In the genomic region with DNA sequence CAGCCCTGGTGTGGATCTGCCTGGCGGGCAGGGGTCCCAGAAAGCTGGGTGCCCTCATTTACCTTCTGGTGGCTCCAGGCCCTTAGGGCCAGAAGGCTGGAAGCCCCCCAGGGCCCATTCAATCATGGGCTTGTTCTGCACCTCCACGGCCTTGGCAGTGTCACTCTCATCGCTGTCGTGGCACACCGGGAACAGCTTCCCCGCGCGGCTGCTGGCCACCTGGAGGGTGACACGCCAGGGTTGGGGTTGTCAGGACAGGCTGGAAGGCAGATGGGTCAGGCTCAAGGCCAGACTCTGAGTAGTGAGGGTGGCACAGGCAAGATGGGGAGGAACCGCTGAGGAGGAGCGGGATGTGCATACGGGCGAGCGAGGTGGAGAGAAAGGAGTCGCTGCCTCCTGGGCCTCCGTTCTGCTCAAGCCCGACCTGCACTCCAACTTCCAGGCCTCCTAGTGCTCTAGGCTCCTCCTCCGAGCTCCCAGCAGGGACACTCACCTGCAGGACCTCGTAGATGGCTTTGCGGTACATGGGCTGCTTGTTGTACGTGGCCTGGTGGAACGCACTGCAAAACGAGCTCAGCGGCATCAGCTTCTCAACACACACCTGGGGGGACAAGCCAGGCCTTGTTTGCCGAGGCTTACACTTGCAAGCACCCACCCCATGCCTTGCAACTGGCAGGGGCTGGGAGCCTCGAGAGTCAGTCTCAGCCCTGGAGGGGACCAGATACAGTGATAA, we compare ENCODE assay signal across 23 cellular contexts.
"Had no signal": no experiment of that assay in that cellular context is flagged by ENCODE, and none has a peak within 500 bp of the region (broad histone marks: within the 10 kb centered on the region; RNA-seq: fewer than 3 reads in every experiment).

No MANE protein-coding gene starts in this region.

- H3K27me3 Mint-ChIP-seq: activated CD8-positive, alpha-beta memory T cell treated with anti-CD3 and anti-CD28 coated beads, Interleukin-2, amount 10 ng/mL, durations not matched to agents 7 days and 5 days; activated naive CD4-positive, alpha-beta T cell treated with anti-CD3 and anti-CD28 coated beads, Interleukin-2, amount 10 ng/mL, durations not matched to agents 7 days and 5 days had no signal

- H3K4me3 ChIP-seq: breast epithelium, K562 had no signal

- H3K9me3 Mint-ChIP-seq: activated naive CD4-positive, alpha-beta T cell treated with anti-CD3 and anti-CD28 coated beads, Interleukin-2, amount 10 ng/mL, durations not matched to agents 7 days and 5 days; activated T-cell treated with anti-CD3 and anti-CD28 coated beads, Interleukin-2, amount 50 U/mL, for 4 hours; activated T-helper 2 cell treated with anti-CD3 and anti-CD28 coated beads, Interferon-gamma antibody, Interleukin-2, Interleukin-4, amounts not matched to agents 10 μg/mL and 5 μg/mL and 100 μg/mL, durations not matched to agents 14 hours and 24 hours and 36 hours; T-helper 1 cell treated with Interleukin-12 subunit alpha and Interleukin-12 subunit beta and Interleukin-4 antibody, amounts not matched to agents 30 μg/mL and 1 μg/mL, for 36 hours had no signal

- H3K4me3 Mint-ChIP-seq: activated CD8-positive, alpha-beta memory T cell treated with anti-CD3 and anti-CD28 coated beads, Interleukin-2, amount 10 ng/mL, durations not matched to agents 7 days and 5 days; activated CD8-positive, alpha-beta T cell treated with anti-CD3 and anti-CD28 coated beads, Interleukin-2, amount 10 ng/mL, durations not matched to agents 7 days and 5 days; activated naive CD4-positive, alpha-beta T cell treated with anti-CD3 and anti-CD28 coated beads, Interleukin-2, amount 10 ng/mL, durations not matched to agents 7 days and 5 days; activated T-cell treated with anti-CD3 and anti-CD28 coated beads, Interleukin-2, amount 50 U/mL, for 4 hours; T-helper 1 cell treated with Interleukin-12 subunit alpha and Interleukin-12 subunit beta and Interleukin-4 antibody, amounts not matched to agents 30 μg/mL and 1 μg/mL, for 36 hours had no signal

- H3K27ac ChIP-seq: breast epithelium had no signal

- H3K27ac Mint-ChIP-seq: activated CD8-positive, alpha-beta memory T cell treated with anti-CD3 and anti-CD28 coated beads, Interleukin-2, amount 10 ng/mL, durations not matched to agents 7 days and 5 days; activated CD8-positive, alpha-beta T cell treated with anti-CD3 and anti-CD28 coated beads, Interleukin-2, amount 10 ng/mL, durations not matched to agents 7 days and 5 days; activated naive CD4-positive, alpha-beta T cell treated with anti-CD3 and anti-CD28 coated beads, Interleukin-2, amount 10 ng/mL, durations not matched to agents 7 days and 5 days; activated T-helper 2 cell treated with anti-CD3 and anti-CD28 coated beads, Interferon-gamma antibody, Interleukin-2, Interleukin-4, amounts not matched to agents 10 μg/mL and 5 μg/mL and 100 μg/mL, durations not matched to agents 14 hours and 24 hours and 36 hours; T-helper 1 cell treated with Interleukin-12 subunit alpha and Interleukin-12 subunit beta and Interleukin-4 antibody, amounts not matched to agents 30 μg/mL and 1 μg/mL, for 36 hours had no signal

- ATAC-seq: activated CD8-positive, alpha-beta memory T cell treated with anti-CD3 and anti-CD28 coated beads, Interleukin-2, amount 10 ng/mL, durations not matched to agents 7 days and 5 days; activated CD8-positive, alpha-beta T cell treated with anti-CD3 and anti-CD28 coated beads, Interleukin-2, amount 10 ng/mL, durations not matched to agents 7 days and 5 days; activated T-cell treated with anti-CD3 and anti-CD28 coated beads, Interleukin-2, amount 50 U/mL, for 4 hours; K562; PC-3 had no signal

- H3K9me3 ChIP-seq: breast epithelium had no signal

- DNase-seq: activated CD4-positive, alpha-beta T cell treated with anti-CD3 and anti-CD28 coated beads for 48 hours; activated CD4-positive, alpha-beta T cell treated with anti-CD3 and anti-CD28 coated beads, Interleukin-2, amount 50 U/mL, for 4 hours; activated CD4-positive, CD25-positive, alpha-beta regulatory T cell treated with anti-CD3 and anti-CD28 coated beads, Interleukin-2, amount 50 U/mL, for 72 hours; activated CD8-positive, alpha-beta memory T cell treated with anti-CD3 and anti-CD28 coated beads, Interleukin-2, amount 10 ng/mL, durations not matched to agents 7 days and 5 days; activated CD8-positive, alpha-beta T cell treated with anti-CD3 and anti-CD28 coated beads, Interleukin-2, amount 10 ng/mL, durations not matched to agents 7 days and 5 days; activated gamma-delta T cell treated with Interleukin-2 at 50 U/mL for 16 hours; activated naive CD4-positive, alpha-beta T cell treated with anti-CD3 and anti-CD28 coated beads, Interleukin-2, amount 10 ng/mL, durations not matched to agents 7 days and 5 days; activated T-cell treated with anti-CD3 and anti-CD28 coated beads, Interleukin-2, amount 50 U/mL, for 4 hours; anterior cingulate cortex; central memory CD4-positive, alpha-beta T cell; Karpas-422; NCI-H1048; NCI-H146; NCI-H187 treated with DMSO at 0.1 percent for 48 hours; NCI-H2081 treated with DMSO at 0.1 percent for 48 hours; NCI-H446; NCI-H524; PC-3; SHP77 treated with DMSO at 0.1 percent for 48 hours had no signal

- H3K27me3 ChIP-seq: breast epithelium had no signal
